ENCODE assay signal across 23 cellular contexts in the genomic region with DNA sequence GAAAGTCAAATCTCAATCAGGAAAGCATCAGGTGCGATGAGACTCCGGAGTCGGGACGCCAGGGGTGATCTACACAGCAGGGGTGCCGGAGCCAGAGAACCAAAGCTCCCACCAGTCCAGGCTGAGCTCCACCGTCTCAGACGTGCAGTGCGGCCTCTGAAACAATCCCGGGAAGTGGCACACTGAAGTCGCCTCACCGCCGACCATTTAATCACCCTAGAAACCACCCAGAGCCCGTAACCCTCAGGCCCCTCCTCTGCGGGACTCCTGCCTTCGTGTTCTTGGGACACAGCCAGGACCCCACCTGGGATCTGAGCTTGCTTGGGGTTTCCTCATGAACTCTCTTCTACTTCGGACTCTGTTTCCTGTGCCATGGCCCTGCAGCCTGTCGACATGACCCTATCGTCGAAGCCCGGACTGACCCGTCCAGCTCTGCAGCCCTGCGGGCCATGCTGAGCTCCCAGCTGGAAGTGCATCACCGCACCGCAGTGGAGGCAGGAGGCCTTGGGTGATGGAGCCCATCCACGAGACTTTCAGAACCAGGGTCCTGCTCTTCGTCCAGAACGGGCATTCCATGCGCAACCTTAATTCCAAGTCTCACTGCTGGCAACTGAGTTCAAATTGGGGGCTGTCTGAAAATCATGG.
"Had no signal": no experiment of that assay in that cellular context is flagged by ENCODE, and none has a peak within 500 bp of the region (broad histone marks: within the 10 kb centered on the region; RNA-seq: fewer than 3 reads in every experiment).

No MANE protein-coding gene starts in this region.

- ATAC-seq: activated CD8-positive, alpha-beta memory T cell treated with anti-CD3 and anti-CD28 coated beads, Interleukin-2, amount 10 ng/mL, durations not matched to agents 7 days and 5 days; activated CD8-positive, alpha-beta T cell treated with anti-CD3 and anti-CD28 coated beads, Interleukin-2, amount 10 ng/mL, durations not matched to agents 7 days and 5 days; activated T-cell treated with anti-CD3 and anti-CD28 coated beads, Interleukin-2, amount 50 U/mL, for 4 hours; activated T-helper 17 cell treated with anti-CD3 and anti-CD28 coated beads, Interleukin-2, amount 50 U/mL, for 72 hours; WTC11 had no signal

- H3K4me1 Mint-ChIP-seq: activated CD8-positive, alpha-beta memory T cell treated with anti-CD3 and anti-CD28 coated beads, Interleukin-2, amount 10 ng/mL, durations not matched to agents 7 days and 5 days; activated naive CD8-positive, alpha-beta T cell treated with anti-CD3 and anti-CD28 coated beads for 36 hours; activated T-helper 17 cell treated with anti-CD3 and anti-CD28 coated beads, Interleukin-2, amount 50 U/mL, for 72 hours had no signal

- H3K27me3 ChIP-seq: brain microvascular endothelial cell, cardiac muscle cell had no signal

- H3K27ac ChIP-seq: brain microvascular endothelial cell, cardiac muscle cell had no signal

- H3K36me3 Mint-ChIP-seq: activated CD8-positive, alpha-beta memory T cell treated with anti-CD3 and anti-CD28 coated beads, Interleukin-2, amount 10 ng/mL, durations not matched to agents 7 days and 5 days; activated naive CD8-positive, alpha-beta T cell treated with anti-CD3 and anti-CD28 coated beads for 36 hours had no signal

- H3K27me3 Mint-ChIP-seq: activated CD8-positive, alpha-beta memory T cell treated with anti-CD3 and anti-CD28 coated beads, Interleukin-2, amount 10 ng/mL, durations not matched to agents 7 days and 5 days had no signal

- H3K4me3 Mint-ChIP-seq: activated CD8-positive, alpha-beta memory T cell treated with anti-CD3 and anti-CD28 coated beads, Interleukin-2, amount 10 ng/mL, durations not matched to agents 7 days and 5 days; activated CD8-positive, alpha-beta T cell treated with anti-CD3 and anti-CD28 coated beads, Interleukin-2, amount 10 ng/mL, durations not matched to agents 7 days and 5 days; activated naive CD4-positive, alpha-beta T cell treated with anti-CD3 and anti-CD28 coated beads for 36 hours; activated naive CD8-positive, alpha-beta T cell treated with anti-CD3 and anti-CD28 coated beads for 36 hours; activated T-cell treated with anti-CD3 and anti-CD28 coated beads, Interleukin-2, amount 50 U/mL, for 4 hours; activated T-helper 17 cell treated with anti-CD3 and anti-CD28 coated beads, Interleukin-2, amount 50 U/mL, for 72 hours; T-helper 1 cell treated with Interleukin-12 subunit alpha and Interleukin-12 subunit beta and Interleukin-4 antibody, amounts not matched to agents 30 μg/mL and 1 μg/mL, for 36 hours; WTC11 had no signal

- H3K27ac Mint-ChIP-seq: activated CD8-positive, alpha-beta memory T cell treated with anti-CD3 and anti-CD28 coated beads, Interleukin-2, amount 10 ng/mL, durations not matched to agents 7 days and 5 days; activated CD8-positive, alpha-beta T cell treated with anti-CD3 and anti-CD28 coated beads, Interleukin-2, amount 10 ng/mL, durations not matched to agents 7 days and 5 days; activated naive CD4-positive, alpha-beta T cell treated with anti-CD3 and anti-CD28 coated beads for 36 hours; activated naive CD8-positive, alpha-beta T cell treated with anti-CD3 and anti-CD28 coated beads for 36 hours; activated T-helper 17 cell treated with anti-CD3 and anti-CD28 coated beads, Interleukin-2, amount 50 U/mL, for 72 hours; T-helper 1 cell treated with Interleukin-12 subunit alpha and Interleukin-12 subunit beta and Interleukin-4 antibody, amounts not matched to agents 30 μg/mL and 1 μg/mL, for 36 hours; WTC11 had no signal

- H3K9me3 Mint-ChIP-seq: activated naive CD4-positive, alpha-beta T cell treated with anti-CD3 and anti-CD28 coated beads for 36 hours; activated naive CD8-positive, alpha-beta T cell treated with anti-CD3 and anti-CD28 coated beads for 36 hours; activated T-cell treated with anti-CD3 and anti-CD28 coated beads, Interleukin-2, amount 50 U/mL, for 4 hours; activated T-helper 17 cell treated with anti-CD3 and anti-CD28 coated beads, Interleukin-2, amount 50 U/mL, for 72 hours had no signal

- DNase-seq: activated CD4-positive, alpha-beta T cell treated with anti-CD3 and anti-CD28 coated beads for 48 hours; activated CD4-positive, alpha-beta T cell treated with anti-CD3 and anti-CD28 coated beads, Interleukin-2, amount 50 U/mL, for 4 hours; activated CD4-positive, CD25-positive, alpha-beta regulatory T cell treated with anti-CD3 and anti-CD28 coated beads, Interleukin-2, amount 50 U/mL, for 72 hours; activated CD8-positive, alpha-beta memory T cell treated with anti-CD3 and anti-CD28 coated beads, Interleukin-2, amount 10 ng/mL, durations not matched to agents 7 days and 5 days; activated gamma-delta T cell; activated naive CD4-positive, alpha-beta T cell treated with anti-CD3 and anti-CD28 coated beads for 36 hours; activated naive CD8-positive, alpha-beta T cell treated with anti-CD3 and anti-CD28 coated beads for 36 hours; activated T-cell treated with anti-CD3 and anti-CD28 coated beads, Interleukin-2, amount 50 U/mL, for 4 hours; brain microvascular endothelial cell; MM.1S; NCI-H1105; NCI-H1436; NCI-H1694 treated with DMSO at 0.1 percent for 48 hours; NCI-H2029 treated with DMSO at 0.1 percent for 48 hours; NCI-H446; NCI-H524; SHP77 treated with DMSO at 0.1 percent for 48 hours; T-helper 9 cell had no signal
